16 cellular contexts compared by ENCODE assay signal in the genomic region with DNA sequence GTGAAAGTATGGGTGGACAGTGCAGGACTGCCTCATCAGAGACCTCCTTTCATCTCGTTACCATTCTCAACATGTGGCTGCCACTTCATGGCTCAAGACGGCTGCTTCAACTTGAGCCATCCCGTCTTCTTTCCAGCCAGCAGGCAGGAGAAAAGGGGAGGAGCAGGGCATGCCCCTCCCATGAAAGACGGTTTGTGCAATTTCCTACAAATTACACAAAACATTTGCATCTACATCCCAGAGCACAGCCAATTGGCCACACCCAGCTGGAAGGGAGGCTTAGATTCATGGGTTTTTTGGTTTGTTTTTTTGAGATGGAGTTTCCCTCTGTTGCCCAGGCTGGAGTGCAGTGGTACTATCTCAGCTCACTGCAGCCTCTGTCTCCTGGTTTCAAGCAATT. TPM values are rescaled to one million over a fixed set of nuclear protein-coding genes. Genes with fewer than 3 reads are reported as not detected.
A peak's percentile ranks its signal among the peaks of the same experiment; 100 is the strongest.
DNase-seq lines count a peak whose midpoint lies in the region; ATAC-seq and TF ChIP-seq lines count a peak whose summit lies in the region.
"Had no signal": no experiment of that assay in that cellular context is flagged by ENCODE, and none has a peak within 500 bp of the region (broad histone marks: within the 10 kb centered on the region; RNA-seq: fewer than 3 reads in every experiment).

No MANE protein-coding gene starts in this region.

- H3K4me3 ChIP-seq in fibroblast of mammary gland (ENCODE audit: control insufficient read depth, low read depth, low read length) (no peak overlapping the region), gastrocnemius medialis (no peak overlapping the region)
- H3K4me3 ChIP-seq: BLaER1 treated with 17β-estradiol and CSF1 and Interleukin-3, amounts not matched to agents 10 nM and 100 nM had no signal

- TF ChIP-seq CTCF in fibroblast of mammary gland (conservative IDR thresholded peaks at IDR 0.05; ENCODE audit: control insufficient read depth, insufficient read depth, low read depth, low read length): no peak
- TF ChIP-seq CTCF in gastrocnemius medialis (IDR thresholded peaks at IDR 0.05 in 4 of 5, conservative IDR thresholded peaks at IDR 0.05 in 1 of 5): no peak
- no peak for TF ChIP-seq CTCF in MCF 10A (IDR thresholded peaks at IDR 0.05; ENCODE audit: unreplicated experiment)

- no peaks in the 10 kb centered on the region for H3K27me3 ChIP-seq in gastrocnemius medialis
- H3K27me3 ChIP-seq: BLaER1 treated with 17β-estradiol and CSF1 and Interleukin-3, amounts not matched to agents 10 nM and 100 nM had no signal

- H3K27ac Mint-ChIP-seq in MCF 10A (ENCODE audit: low read depth, unreplicated experiment): no peak overlapping the region

- POLR2A ChIA-PET in MCF 10A (lab: Yijun Ruan, JAX): no interaction called here

- H3K27me3 Mint-ChIP-seq in MCF 10A (ENCODE audit: insufficient read depth, unreplicated experiment): peaks cover 13% of the 10 kb centered on the region

- peaks cover 8% of the 10 kb centered on the region for H3K4me1 Mint-ChIP-seq in MCF 10A (ENCODE audit: insufficient read depth, unreplicated experiment)

- in situ Hi-C loops in gastrocnemius medialis (cut with MboI; ENCODE audit: low sequenced_read_pairs in 4 of 4): loop anchor here in 2 of 4 donors (25.0 kb wide), 1 partner anchor 334 kb away; a partner anchor contains a TSS

- no peak for ATAC-seq in gastrocnemius medialis
- ATAC-seq: HepG2 had no signal

- no peaks in the 10 kb centered on the region for H3K9me3 ChIP-seq in gastrocnemius medialis
- H3K9me3 ChIP-seq: BLaER1 treated with 17β-estradiol and CSF1 and Interleukin-3, amounts not matched to agents 10 nM and 100 nM had no signal

- TF ChIP-seq POLR2A in gastrocnemius medialis (IDR thresholded peaks at IDR 0.05): no peak

- CTCF ChIA-PET in MCF 10A (lab: Yijun Ruan, JAX): interaction anchor here (1.1 to 6.1 kb wide), 2 partner anchors 15 to 40 kb away, joined by 3 to 46 read pairs; a partner anchor contains a TSS

- peak overlapping the region; percentile 58 to 99 (median 92) for H3K27ac ChIP-seq in gastrocnemius medialis
- H3K27ac ChIP-seq: BLaER1 treated with 17β-estradiol and CSF1 and Interleukin-3, amounts not matched to agents 10 nM and 100 nM had no signal

- DNase-seq in AG20443 (ENCODE audit: low spot score): peak; percentile 74
- peak; percentile 31 for DNase-seq in NOMO-1 treated with DMSO at 0.1 percent for 48 hours (lab: John Stamatoyannopoulos, UW; ENCODE audit: unreplicated experiment)
- DNase-seq in fibroblast of mammary gland (ENCODE audit: low read depth): peak; percentile 45
- DNase-seq in gastrocnemius medialis: no peak
- DNase-seq in RKO (ENCODE audit: low spot score): no peak
- DNase-seq in DMS 273 treated with DMSO at 0.1 percent for 48 hours (lab: John Stamatoyannopoulos, UW): no peak
- DNase-seq in MCF 10A (ENCODE audit: unreplicated experiment): no peak
- DNase-seq: ACHN, H7, MM.1S, NCI-H146, NCI-H2081 treated with DMSO at 0.1 percent for 48 hours, NCI-H524, SHP77 had no signal

- H3K36me3 ChIP-seq in gastrocnemius medialis: peaks cover 0 to 34% of the 10 kb centered on the region in 2 donors
- H3K36me3 ChIP-seq: BLaER1 treated with 17β-estradiol and CSF1 and Interleukin-3, amounts not matched to agents 10 nM and 100 nM had no signal

- intact Hi-C loops in gastrocnemius medialis (cut with DNase I; ENCODE audit: low total_unique reads) (loop anchor here (2.0 kb wide), 1 partner anchor 18 kb away; no protein-coding TSS in a partner anchor), MCF 10A (cut with micrococcal nuclease) (no loop called here)

- BruUV-seq in MCF 10A (replicated peaks; lab: Mats Ljungman, UMichigan): no TSS peak

- no peak overlapping the region for H3K4me3 Mint-ChIP-seq in MCF 10A (ENCODE audit: unreplicated experiment)

- H3K4me1 ChIP-seq in gastrocnemius medialis: peaks cover 55 to 85% of the 10 kb centered on the region in 2 donors

- no peaks in the 10 kb centered on the region for H3K9me3 Mint-ChIP-seq in MCF 10A (ENCODE audit: unreplicated experiment)

- H3K36me3 Mint-ChIP-seq in MCF 10A (ENCODE audit: insufficient read depth, unreplicated experiment): no peaks in the 10 kb centered on the region

RNA-seq across cellular contexts. Expression of a gene that starts 11.8 kb away (rescaled TPM):
- total RNA-seq in gastrocnemius medialis (not detected), MCF 10A (2022) (7.9 and 9.5 TPM in 2 replicates)

RNA-seq across cellular contexts. Expression of a gene that starts 14.2 kb away (rescaled TPM):
- total RNA-seq in gastrocnemius medialis: 100 to 1,000 TPM; 219 to 554 (median 427) TPM
- total RNA-seq in MCF 10A (2022): not detected in 2 replicates

RNA-seq across cellular contexts. Expression of a gene that starts 21.2 kb away (rescaled TPM):
- total RNA-seq in gastrocnemius medialis: not detected
- total RNA-seq in MCF 10A (2022): not detected in 2 replicates
- total RNA-seq: H7, HepG2 had no signal

RNA-seq across cellular contexts. Expression of a gene that starts 26.4 kb away (rescaled TPM):
- total RNA-seq in gastrocnemius medialis (10 to 100 TPM in 3 of 4 donors, 1 to 10 TPM in 1; 9.9 to 16.0 (median 11.5) TPM), MCF 10A (2022) (104 and 114 TPM in 2 replicates)

RNA-seq across cellular contexts. Expression of a gene that starts 33.6 kb away (rescaled TPM):
- under 1 TPM in 1 of 4 donors, not detected in 3; 0.20 TPM for total RNA-seq in gastrocnemius medialis
- not detected in 2 replicates for total RNA-seq in MCF 10A (2022)

Comparison
In these comparisons a context has a peak if more than half of its experiments do, and no peak if none do; other contexts are left out.
1. DNase-seq: peak in AG20443 (single experiment), NOMO-1 treated with DMSO at 0.1 percent for 48 hours (single experiment) and fibroblast of mammary gland (single experiment); none in gastrocnemius medialis (0 of 2), RKO (single experiment), DMS 273 treated with DMSO at 0.1 percent for 48 hours (single experiment) and MCF 10A (single experiment).
2. RNA of a gene that starts 14.2 kb away (total RNA-seq): 219 to 554 TPM in gastrocnemius medialis; not detected in MCF 10A; every median in the first group is over 100 times any median in the second.